ENCODE assay signal across 18 cellular contexts in the genomic region with DNA sequence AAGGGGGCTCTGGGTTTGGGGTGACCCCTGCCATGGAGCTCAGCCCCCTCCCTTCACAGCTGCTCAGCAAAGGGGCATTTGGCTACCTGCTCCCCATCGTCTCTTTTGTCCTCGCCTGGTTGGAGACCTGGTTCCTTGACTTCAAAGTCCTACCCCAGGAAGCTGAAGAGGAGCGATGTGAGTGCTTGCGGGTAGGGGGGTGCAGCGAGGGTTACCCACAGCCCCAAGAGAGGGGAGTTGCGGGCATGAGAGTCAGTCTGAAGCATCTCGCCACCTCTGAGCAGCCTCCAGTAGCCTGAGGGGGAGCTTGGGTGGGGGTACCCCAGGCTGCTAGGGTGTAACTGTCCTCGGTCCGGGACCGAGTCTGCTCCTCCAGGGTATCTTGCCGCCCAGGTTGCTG. TPM values are rescaled to one million over a fixed set of nuclear protein-coding genes. Genes with fewer than 3 reads are reported as not detected.
"Had no signal": no experiment of that assay in that cellular context is flagged by ENCODE, and none has a peak within 500 bp of the region (broad histone marks: within the 10 kb centered on the region; RNA-seq: fewer than 3 reads in every experiment).

No MANE protein-coding gene starts in this region.

- H3K27me3 Mint-ChIP-seq: activated CD4-positive, alpha-beta memory T cell treated with anti-CD3 and anti-CD28 coated beads for 36 hours; effector memory CD8-positive, alpha-beta T cell; memory B cell had no signal

- H3K4me3 Mint-ChIP-seq: activated CD4-positive, alpha-beta memory T cell treated with anti-CD3 and anti-CD28 coated beads for 36 hours; effector memory CD8-positive, alpha-beta T cell; memory B cell; nephron progenitor cell; T-helper 2 cell treated with Interferon-gamma antibody and Interleukin-4, amounts not matched to agents 5 μg/mL and 100 μg/mL, for 36 hours had no signal

- ATAC-seq: effector memory CD8-positive, alpha-beta T cell; left colon; psoas muscle had no signal

- DNase-seq: activated CD4-positive, alpha-beta memory T cell treated with anti-CD3 and anti-CD28 coated beads for 36 hours; activated CD4-positive, alpha-beta T cell treated with anti-CD3 and anti-CD28 coated beads for 1 hour; activated gamma-delta T cell treated with Interleukin-2 at 50 U/mL for 16 hours; activated T-cell treated with anti-CD3 and anti-CD28 coated beads, Interleukin-2, amount 50 U/mL, for 48 hours; colonic mucosa; effector memory CD8-positive, alpha-beta T cell; left colon; nephron progenitor cell; psoas muscle; SJCRH30; stimulated activated CD4-positive, alpha-beta T cell treated with anti-CD3 and anti-CD28 coated beads, Interleukin-15, amount 100 ng/mL, for 24 hours; stimulated activated CD4-positive, alpha-beta T cell treated with anti-CD3 and anti-CD28 coated beads, Interleukin-4, amount 100 ng/mL, for 24 hours; transverse colon had no signal

- H3K27ac Mint-ChIP-seq: activated CD4-positive, alpha-beta memory T cell treated with anti-CD3 and anti-CD28 coated beads for 36 hours; effector memory CD8-positive, alpha-beta T cell; nephron progenitor cell had no signal

- H3K9me3 Mint-ChIP-seq: activated CD4-positive, alpha-beta memory T cell treated with anti-CD3 and anti-CD28 coated beads for 36 hours; effector memory CD8-positive, alpha-beta T cell; memory B cell; nephron progenitor cell; T-helper 2 cell treated with Interferon-gamma antibody and Interleukin-4, amounts not matched to agents 5 μg/mL and 100 μg/mL, for 36 hours had no signal

- H3K27me3 ChIP-seq: cardiac muscle cell, colonic mucosa, SJCRH30, transverse colon had no signal

- H3K27ac ChIP-seq: cardiac muscle cell, colonic mucosa, epithelial cell of prostate had no signal

- H3K4me3 ChIP-seq: cardiac muscle cell, colonic mucosa, psoas muscle, SJCRH30, transverse colon had no signal

- H3K9me3 ChIP-seq: colonic mucosa, psoas muscle, SJCRH30, transverse colon had no signal

RNA-seq across cellular contexts. Expression of a gene that starts 9.9 kb away (rescaled TPM):
- total RNA-seq: activated CD4-positive, alpha-beta memory T cell treated with anti-CD3 and anti-CD28 coated beads for 36 hours; glomerular endothelial cell had no signal

RNA-seq across cellular contexts. Expression of a gene that starts 31.6 kb away (rescaled TPM):
- total RNA-seq: activated CD4-positive, alpha-beta memory T cell treated with anti-CD3 and anti-CD28 coated beads for 36 hours; glomerular endothelial cell; SJCRH30 had no signal
